In the genomic region with DNA sequence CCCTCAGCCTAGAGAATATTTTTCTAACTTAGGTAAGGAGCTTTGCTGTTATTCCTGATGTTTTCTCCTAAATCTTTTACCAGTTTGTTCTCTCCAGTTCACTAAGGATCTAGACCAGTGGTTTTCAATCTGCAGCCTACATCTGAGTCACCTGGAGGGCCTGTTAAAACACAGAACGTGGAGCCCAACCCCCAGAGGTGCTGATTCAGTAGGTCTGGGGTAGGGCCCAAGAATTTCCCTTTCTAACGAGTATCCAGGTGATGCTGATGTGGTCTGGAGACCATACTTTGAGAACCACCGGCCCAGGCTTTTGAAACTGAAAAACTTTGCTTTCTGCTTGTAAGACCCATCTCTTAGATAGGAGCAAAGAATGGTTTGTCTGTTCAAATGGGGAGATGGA, we compare ENCODE assay signal across 12 cellular contexts. TPM values are rescaled to one million over a fixed set of nuclear protein-coding genes. Genes with fewer than 3 reads are reported as not detected.
DNase-seq lines count a peak whose midpoint lies in the region; ATAC-seq, FAIRE-seq and TF ChIP-seq lines count a peak whose summit lies in the region.
"Had no signal": no experiment of that assay in that cellular context is flagged by ENCODE, and none has a peak within 500 bp of the region (broad histone marks: within the 10 kb centered on the region; RNA-seq: fewer than 3 reads in every experiment).

No MANE protein-coding gene starts in this region.

- H3K79me2 ChIP-seq in astrocyte (ENCODE audit: insufficient read depth, low read length) (no peaks in the 10 kb centered on the region), parathyroid adenoma (no peaks in the 10 kb centered on the region)

- DNase-seq in CD14-positive monocyte (ENCODE audit: low spot score) (no peak), astrocyte (ENCODE audit: low read depth) (no peak), NCI-H1417 (lab: John Stamatoyannopoulos, UW) (no peak), NCI-H345 (lab: John Stamatoyannopoulos, UW) (no peak), iPS-NIHi11 (ENCODE audit: low spot score) (no peak), SW480 (ENCODE audit: low spot score) (no peak)
- DNase-seq: endodermal cell, Peyer's patch, T1000 had no signal

- H3K9me3 Mint-ChIP-seq in CD14-positive monocyte: no peaks in the 10 kb centered on the region
- H3K9me3 Mint-ChIP-seq in astrocyte (ENCODE audit: unreplicated experiment): no peaks in the 10 kb centered on the region
- H3K9me3 Mint-ChIP-seq: endodermal cell had no signal

- H3K4me2 ChIP-seq in astrocyte (ENCODE audit: low read length): no peak overlapping the region
- H3K4me2 ChIP-seq in parathyroid adenoma (ENCODE audit: low read length): no peak overlapping the region

- H4K20me1 ChIP-seq in astrocyte (ENCODE audit: insufficient read depth, low read length): no peaks in the 10 kb centered on the region

- H3K27me3 Mint-ChIP-seq in CD14-positive monocyte (ENCODE audit: low read depth in 3 of 3): peaks cover 0 to 5% (median 2%) of the 10 kb centered on the region in 3 donors
- no peaks in the 10 kb centered on the region for H3K27me3 Mint-ChIP-seq in astrocyte (ENCODE audit: low read depth, unreplicated experiment)

- H3K9me3 ChIP-seq in astrocyte (ENCODE audit: insufficient read depth, low read depth, low read length): no peaks in the 10 kb centered on the region
- H3K9me3 ChIP-seq in parathyroid adenoma (ENCODE audit: control insufficient read depth, low read length): no peaks in the 10 kb centered on the region
- H3K9me3 ChIP-seq: Peyer's patch had no signal

- H3K9ac ChIP-seq in astrocyte (ENCODE audit: low read length): peak overlapping the region; percentile 8
- no peak overlapping the region for H3K9ac ChIP-seq in parathyroid adenoma

- H3K4me1 ChIP-seq in astrocyte (ENCODE audit: insufficient read depth, low read length) (peaks cover 21% of the 10 kb centered on the region), parathyroid adenoma (no peaks in the 10 kb centered on the region)

- H3K4me1 Mint-ChIP-seq in CD14-positive monocyte: peaks cover 60% of the 10 kb centered on the region
- peaks cover 10% of the 10 kb centered on the region for H3K4me1 Mint-ChIP-seq in astrocyte (ENCODE audit: low read depth, unreplicated experiment)

- H3K4me3 ChIP-seq in astrocyte (ENCODE audit: insufficient read depth, low read depth, low read length): no peak overlapping the region
- no peak overlapping the region for H3K4me3 ChIP-seq in parathyroid adenoma (ENCODE audit: low read depth, low read length)
- H3K4me3 ChIP-seq: lung, Peyer's patch had no signal

- no peak overlapping the region for H2AFZ ChIP-seq in astrocyte (ENCODE audit: low read depth, low read length)
- H2AFZ ChIP-seq in parathyroid adenoma: peak overlapping the region; percentile 19

- FAIRE-seq in astrocyte (lab: Jason Lieb, UNC): no peak

- intact Hi-C loops in CD14-positive monocyte (cut with micrococcal nuclease): no loop called here

- H3K27me3 ChIP-seq in astrocyte (ENCODE audit: insufficient read depth, low read length) (no peaks in the 10 kb centered on the region), parathyroid adenoma (ENCODE audit: control insufficient read depth, insufficient read depth, low read length) (no peaks in the 10 kb centered on the region)
- H3K27me3 ChIP-seq: Peyer's patch had no signal

- H3K36me3 ChIP-seq in astrocyte (ENCODE audit: insufficient read depth, low read length) (no peaks in the 10 kb centered on the region), parathyroid adenoma (ENCODE audit: control insufficient read depth, insufficient read depth, low read length) (no peaks in the 10 kb centered on the region)
- H3K36me3 ChIP-seq: Peyer's patch had no signal

- H3K27ac ChIP-seq in astrocyte (ENCODE audit: low read depth, low read length): no peak overlapping the region
- no peak overlapping the region for H3K27ac ChIP-seq in parathyroid adenoma

- H3K27ac Mint-ChIP-seq in CD14-positive monocyte (peak overlapping the region; percentile 93 to 98 (median 98)), astrocyte (ENCODE audit: unreplicated experiment) (no peak overlapping the region)
- H3K27ac Mint-ChIP-seq: endodermal cell had no signal

- TF ChIP-seq CTCF in CD14-positive monocyte (IDR thresholded peaks at IDR 0.05) (no peak), astrocyte (IDR thresholded peaks at IDR 0.05; ENCODE audit: insufficient read depth, low read depth, low read length) (no peak), parathyroid adenoma (IDR thresholded peaks at IDR 0.05) (no peak)

- H3K36me3 Mint-ChIP-seq in CD14-positive monocyte (peaks cover 11 to 13% of the 10 kb centered on the region in 2 donors), astrocyte (ENCODE audit: low read depth, unreplicated experiment) (peaks cover 3% of the 10 kb centered on the region)

- peak; percentile 46 for ATAC-seq in HG02938 (IDR thresholded peaks at IDR 0.05; ENCODE audit: unreplicated experiment)

- H3K4me3 Mint-ChIP-seq in CD14-positive monocyte (no peak overlapping the region), astrocyte (ENCODE audit: unreplicated experiment) (no peak overlapping the region)
- H3K4me3 Mint-ChIP-seq: endodermal cell had no signal

RNA-seq across cellular contexts. Expression of a gene that starts 51.2 kb away (rescaled TPM):
- 10 to 100 TPM; 33.1 to 58.0 TPM for polyA plus RNA-seq in CD14-positive monocyte
- total RNA-seq in astrocyte: 57.4 and 62.5 TPM in 2 replicates
